1 cellular context compared by ENCODE assay signal in the genomic region with DNA sequence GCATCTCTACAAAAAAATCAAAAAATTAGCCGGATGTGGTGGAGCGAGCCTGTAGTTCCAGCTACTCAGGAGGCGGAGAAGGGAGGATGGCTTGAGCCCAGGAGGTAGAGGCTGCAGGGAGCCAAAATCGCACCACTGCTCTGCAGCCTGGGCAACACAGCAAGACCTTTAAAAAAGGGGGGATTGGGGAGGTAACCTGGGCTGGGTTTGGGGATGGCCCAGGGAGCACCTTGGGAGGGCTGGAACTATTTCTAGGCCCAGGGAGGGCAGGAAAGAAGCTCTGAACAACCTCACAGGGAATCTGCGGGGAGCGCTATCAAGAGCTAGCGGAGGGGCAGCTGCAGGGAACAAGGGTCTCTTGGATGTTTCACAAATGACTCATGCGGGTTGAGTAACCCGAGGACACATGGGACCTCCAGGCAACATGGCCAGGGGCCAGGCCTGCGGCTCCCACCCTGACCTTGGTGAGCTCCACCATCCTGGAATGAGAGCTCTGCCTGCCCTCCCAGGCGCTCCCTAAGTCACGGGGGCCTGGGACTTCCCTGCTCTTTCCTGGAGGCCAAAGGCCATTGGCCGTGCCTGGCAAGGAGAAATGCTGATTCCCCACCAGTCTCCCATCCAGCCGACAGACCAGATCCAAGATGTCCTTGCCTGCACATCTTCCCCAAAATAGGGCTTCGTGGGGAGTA.
A peak's percentile ranks its signal among the peaks of the same experiment; 100 is the strongest.
TF ChIP-seq lines count a peak whose summit lies in the region.

No MANE protein-coding gene starts in this region.

TF ChIP-seq in HepG2, 621 proteins besides CTCF, POLR2A, EP300 and RAD21 (continued from another document and continues in another):
- TF ChIP-seq MLXIP (CRISPR knock-in tag; IDR thresholded peaks at IDR 0.05; ENCODE audit: borderline replicate concordance): no peak
- peak; percentile 98 for TF ChIP-seq JUNB (CRISPR knock-in tag; IDR thresholded peaks at IDR 0.05; ENCODE audit: borderline replicate concordance)
- TF ChIP-seq ZNF333 (CRISPR knock-in tag; IDR thresholded peaks at IDR 0.05; ENCODE audit: borderline replicate concordance): no peak
- TF ChIP-seq AGO2 (optimal IDR thresholded peaks at IDR 0.05; ENCODE audit: low read depth, low read length): no peak
- TF ChIP-seq ZNF570 (CRISPR knock-in tag; IDR thresholded peaks at IDR 0.05; ENCODE audit: borderline replicate concordance): no peak
- peak; percentile 53; the same call in 1 of the 2 replicates for TF ChIP-seq TMF1 (CRISPR knock-in tag; IDR thresholded peaks at IDR 0.05; ENCODE audit: low read depth)
- TF ChIP-seq, protein P1, sequence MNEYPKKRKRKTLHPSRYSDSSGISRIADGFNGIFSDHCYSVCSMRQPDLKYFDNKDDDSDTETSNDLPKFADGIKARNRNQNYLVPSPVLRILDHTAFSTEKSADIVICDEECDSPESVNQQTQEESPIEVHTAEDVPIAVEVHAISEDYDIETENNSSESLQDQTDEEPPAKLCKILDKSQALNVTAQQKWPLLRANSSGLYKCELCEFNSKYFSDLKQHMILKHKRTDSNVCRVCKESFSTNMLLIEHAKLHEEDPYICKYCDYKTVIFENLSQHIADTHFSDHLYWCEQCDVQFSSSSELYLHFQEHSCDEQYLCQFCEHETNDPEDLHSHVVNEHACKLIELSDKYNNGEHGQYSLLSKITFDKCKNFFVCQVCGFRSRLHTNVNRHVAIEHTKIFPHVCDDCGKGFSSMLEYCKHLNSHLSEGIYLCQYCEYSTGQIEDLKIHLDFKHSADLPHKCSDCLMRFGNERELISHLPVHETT (CRISPR knock-in tag; conservative IDR thresholded peaks at IDR 0.05): no peak
- TF ChIP-seq NR2C2 (CRISPR knock-in tag; IDR thresholded peaks at IDR 0.05; ENCODE audit: borderline replicate concordance): peak; percentile 69
- TF ChIP-seq RCOR2 (CRISPR knock-in tag; IDR thresholded peaks at IDR 0.05): peak; percentile 62
- TF ChIP-seq SAFB2 (CRISPR knock-in tag; IDR thresholded peaks at IDR 0.05; ENCODE audit: borderline replicate concordance, low read depth): peak; percentile 23; the same call in 1 of the 2 replicates
- peak; percentile 86; the same call in 1 of the 2 replicates for TF ChIP-seq THRA (CRISPR knock-in tag; IDR thresholded peaks at IDR 0.05; ENCODE audit: borderline replicate concordance)
- TF ChIP-seq CBX5 (CRISPR knock-in tag; IDR thresholded peaks at IDR 0.05; ENCODE audit: borderline replicate concordance): peak; percentile 62; the same call in 1 of the 2 replicates
- TF ChIP-seq, protein P2, sequence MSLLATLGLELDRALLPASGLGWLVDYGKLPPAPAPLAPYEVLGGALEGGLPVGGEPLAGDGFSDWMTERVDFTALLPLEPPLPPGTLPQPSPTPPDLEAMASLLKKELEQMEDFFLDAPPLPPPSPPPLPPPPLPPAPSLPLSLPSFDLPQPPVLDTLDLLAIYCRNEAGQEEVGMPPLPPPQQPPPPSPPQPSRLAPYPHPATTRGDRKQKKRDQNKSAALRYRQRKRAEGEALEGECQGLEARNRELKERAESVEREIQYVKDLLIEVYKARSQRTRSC (CRISPR knock-in tag; IDR thresholded peaks at IDR 0.05; ENCODE audit: low read depth): no peak
- no peak; the same call in 1 of the 2 replicates for TF ChIP-seq HCFC1 (IDR thresholded peaks at IDR 0.05; ENCODE audit: low read depth, low read length)
- TF ChIP-seq ZNF264 (CRISPR knock-in tag; IDR thresholded peaks at IDR 0.05): peak; percentile 90
- peak; percentile 79 for TF ChIP-seq NR2F6 (IDR thresholded peaks at IDR 0.05)
- peak; percentile 89 for TF ChIP-seq NR2F6 (CRISPR knock-in tag; IDR thresholded peaks at IDR 0.05)
- TF ChIP-seq ZNF543 (CRISPR knock-in tag; IDR thresholded peaks at IDR 0.05): no peak
- peak; percentile 81 for TF ChIP-seq YEATS4 (CRISPR knock-in tag; IDR thresholded peaks at IDR 0.05; ENCODE audit: borderline replicate concordance)
- no peak; the same call in 1 of the 2 replicates for TF ChIP-seq STAG1 (CRISPR knock-in tag; IDR thresholded peaks at IDR 0.05)
- peak in 1 of 2 experiments; percentile 76; a peak in 2 of 4 replicates for TF ChIP-seq KLF16 (CRISPR knock-in tag; IDR thresholded peaks at IDR 0.05)
- no peak for TF ChIP-seq WIZ (CRISPR knock-in tag; IDR thresholded peaks at IDR 0.05)
- peak; percentile 29; the same call in 1 of the 2 replicates for TF ChIP-seq PHF8 (CRISPR knock-in tag; IDR thresholded peaks at IDR 0.05)
- TF ChIP-seq YEATS2 (CRISPR knock-in tag; IDR thresholded peaks at IDR 0.05; ENCODE audit: borderline replicate concordance): peak; percentile 55; the same call in 1 of the 2 replicates
- TF ChIP-seq NR2F2 (IDR thresholded peaks at IDR 0.05; ENCODE audit: borderline replicate concordance, low read depth): peak; percentile 12; the same call in 1 of the 2 replicates
- TF ChIP-seq, protein P3, sequence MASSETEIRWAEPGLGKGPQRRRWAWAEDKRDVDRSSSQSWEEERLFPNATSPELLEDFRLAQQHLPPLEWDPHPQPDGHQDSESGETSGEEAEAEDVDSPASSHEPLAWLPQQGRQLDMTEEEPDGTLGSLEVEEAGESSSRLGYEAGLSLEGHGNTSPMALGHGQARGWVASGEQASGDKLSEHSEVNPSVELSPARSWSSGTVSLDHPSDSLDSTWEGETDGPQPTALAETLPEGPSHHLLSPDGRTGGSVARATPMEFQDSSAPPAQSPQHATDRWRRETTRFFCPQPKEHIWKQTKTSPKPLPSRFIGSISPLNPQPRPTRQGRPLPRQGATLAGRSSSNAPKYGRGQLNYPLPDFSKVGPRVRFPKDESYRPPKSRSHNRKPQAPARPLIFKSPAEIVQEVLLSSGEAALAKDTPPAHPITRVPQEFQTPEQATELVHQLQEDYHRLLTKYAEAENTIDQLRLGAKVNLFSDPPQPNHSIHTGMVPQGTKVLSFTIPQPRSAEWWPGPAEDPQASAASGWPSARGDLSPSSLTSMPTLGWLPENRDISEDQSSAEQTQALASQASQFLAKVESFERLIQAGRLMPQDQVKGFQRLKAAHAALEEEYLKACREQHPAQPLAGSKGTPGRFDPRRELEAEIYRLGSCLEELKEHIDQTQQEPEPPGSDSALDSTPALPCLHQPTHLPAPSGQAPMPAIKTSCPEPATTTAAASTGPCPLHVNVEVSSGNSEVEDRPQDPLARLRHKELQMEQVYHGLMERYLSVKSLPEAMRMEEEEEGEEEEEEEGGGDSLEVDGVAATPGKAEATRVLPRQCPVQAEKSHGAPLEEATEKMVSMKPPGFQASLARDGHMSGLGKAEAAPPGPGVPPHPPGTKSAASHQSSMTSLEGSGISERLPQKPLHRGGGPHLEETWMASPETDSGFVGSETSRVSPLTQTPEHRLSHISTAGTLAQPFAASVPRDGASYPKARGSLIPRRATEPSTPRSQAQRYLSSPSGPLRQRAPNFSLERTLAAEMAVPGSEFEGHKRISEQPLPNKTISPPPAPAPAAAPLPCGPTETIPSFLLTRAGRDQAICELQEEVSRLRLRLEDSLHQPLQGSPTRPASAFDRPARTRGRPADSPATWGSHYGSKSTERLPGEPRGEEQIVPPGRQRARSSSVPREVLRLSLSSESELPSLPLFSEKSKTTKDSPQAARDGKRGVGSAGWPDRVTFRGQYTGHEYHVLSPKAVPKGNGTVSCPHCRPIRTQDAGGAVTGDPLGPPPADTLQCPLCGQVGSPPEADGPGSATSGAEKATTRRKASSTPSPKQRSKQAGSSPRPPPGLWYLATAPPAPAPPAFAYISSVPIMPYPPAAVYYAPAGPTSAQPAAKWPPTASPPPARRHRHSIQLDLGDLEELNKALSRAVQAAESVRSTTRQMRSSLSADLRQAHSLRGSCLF (CRISPR knock-in tag; IDR thresholded peaks at IDR 0.05; ENCODE audit: borderline replicate concordance): no peak
- no peak for TF ChIP-seq ZNF432 (CRISPR knock-in tag; IDR thresholded peaks at IDR 0.05; ENCODE audit: borderline replicate concordance)
- TF ChIP-seq BCL6 (CRISPR knock-in tag; IDR thresholded peaks at IDR 0.05): peak; percentile 89
- TF ChIP-seq HIC2 (CRISPR knock-in tag; IDR thresholded peaks at IDR 0.05; ENCODE audit: low read depth): peak; percentile 86
- TF ChIP-seq ZNF816 (CRISPR knock-in tag; IDR thresholded peaks at IDR 0.05; ENCODE audit: borderline replicate concordance): peak; percentile 69; the same call in 1 of the 2 replicates
- TF ChIP-seq ZNF619 (CRISPR knock-in tag; IDR thresholded peaks at IDR 0.05): no peak
- TF ChIP-seq NONO (IDR thresholded peaks at IDR 0.05): no peak
- TF ChIP-seq NONO (CRISPR knock-in tag; conservative IDR thresholded peaks at IDR 0.05): peak; percentile 40; the same call in 1 of the 2 replicates
- TF ChIP-seq RELA (CRISPR knock-in tag; IDR thresholded peaks at IDR 0.05): 0 out of 2 replicates have a peak, but pooled peaks have one; percentile 42
- no peak for TF ChIP-seq NFATC3 (CRISPR knock-in tag; IDR thresholded peaks at IDR 0.05)
- TF ChIP-seq ZBTB33 (CRISPR knock-in tag; IDR thresholded peaks at IDR 0.05): peak; percentile 43; the same call in 1 of the 2 replicates
- TF ChIP-seq SRF (IDR thresholded peaks at IDR 0.05; ENCODE audit: low read depth, low read length): no peak
- no peak for TF ChIP-seq ZNF562 (CRISPR knock-in tag; IDR thresholded peaks at IDR 0.05; ENCODE audit: borderline replicate concordance)
- TF ChIP-seq ZSCAN29 (CRISPR knock-in tag; conservative IDR thresholded peaks at IDR 0.05): no peak; the same call in 1 of the 2 replicates
- TF ChIP-seq, protein P4, sequence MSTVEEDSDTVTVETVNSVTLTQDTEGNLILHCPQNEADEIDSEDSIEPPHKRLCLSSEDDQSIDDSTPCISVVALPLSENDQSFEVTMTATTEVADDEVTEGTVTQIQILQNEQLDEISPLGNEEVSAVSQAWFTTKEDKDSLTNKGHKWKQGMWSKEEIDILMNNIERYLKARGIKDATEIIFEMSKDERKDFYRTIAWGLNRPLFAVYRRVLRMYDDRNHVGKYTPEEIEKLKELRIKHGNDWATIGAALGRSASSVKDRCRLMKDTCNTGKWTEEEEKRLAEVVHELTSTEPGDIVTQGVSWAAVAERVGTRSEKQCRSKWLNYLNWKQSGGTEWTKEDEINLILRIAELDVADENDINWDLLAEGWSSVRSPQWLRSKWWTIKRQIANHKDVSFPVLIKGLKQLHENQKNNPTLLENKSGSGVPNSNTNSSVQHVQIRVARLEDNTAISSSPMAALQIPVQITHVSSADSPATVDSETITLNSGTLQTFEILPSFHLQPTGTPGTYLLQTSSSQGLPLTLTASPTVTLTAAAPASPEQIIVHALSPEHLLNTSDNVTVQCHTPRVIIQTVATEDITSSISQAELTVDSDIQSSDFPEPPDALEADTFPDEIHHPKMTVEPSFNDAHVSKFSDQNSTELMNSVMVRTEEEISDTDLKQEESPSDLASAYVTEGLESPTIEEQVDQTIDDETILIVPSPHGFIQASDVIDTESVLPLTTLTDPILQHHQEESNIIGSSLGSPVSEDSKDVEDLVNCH (CRISPR knock-in tag; IDR thresholded peaks at IDR 0.05): no peak
- TF ChIP-seq ZNF556 (CRISPR knock-in tag; IDR thresholded peaks at IDR 0.05; ENCODE audit: borderline replicate concordance): no peak
- 0 out of 2 replicates have a peak, but pooled peaks have one; percentile 67 for TF ChIP-seq ZNF263 (CRISPR knock-in tag; IDR thresholded peaks at IDR 0.05)
- peak; percentile 93 for TF ChIP-seq MYC (CRISPR knock-in tag; IDR thresholded peaks at IDR 0.05; ENCODE audit: borderline replicate concordance)
